In the genomic region with DNA sequence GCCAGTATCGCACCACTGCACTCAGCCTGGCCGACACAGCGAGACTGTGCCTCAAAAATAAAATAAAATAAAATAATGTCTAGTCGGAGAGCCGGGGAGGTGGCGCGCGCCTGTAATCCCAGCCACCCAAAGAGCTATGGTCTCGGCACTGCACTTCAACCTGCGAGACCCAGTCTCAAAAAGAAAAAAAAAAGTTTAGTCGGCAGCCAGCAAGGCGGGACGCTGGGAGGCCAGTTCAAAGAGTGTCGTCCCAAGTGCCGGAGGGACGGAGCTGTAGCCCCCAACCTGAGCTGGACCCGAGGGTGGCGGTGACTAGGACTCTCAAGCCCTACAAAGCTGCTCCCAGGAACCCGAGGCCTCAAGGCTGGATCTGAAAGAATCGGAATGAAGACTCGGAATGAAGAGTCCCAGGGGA, we compare ENCODE assay signal across 8 cellular contexts. TPM values are rescaled to one million over a fixed set of nuclear protein-coding genes. Genes with fewer than 3 reads are reported as not detected.
A peak's percentile ranks its signal among the peaks of the same experiment; 100 is the strongest.
DNase-seq lines count a peak whose midpoint lies in the region; ATAC-seq and TF ChIP-seq lines count a peak whose summit lies in the region.

No MANE protein-coding gene starts in this region.

- in situ Hi-C loops in HAP-1 (cut with MboI; ENCODE audit: low sequenced_read_pairs) = no loop called here

- intact Hi-C loops in activated B cell treated with CpG ODN at 0.5 μM for 24 hours (cut with micrococcal nuclease) = loop anchor here (1.0 to 5.0 kb wide), 4 partner anchors 17 to 258 kb away; a partner anchor contains a TSS
- intact Hi-C loops in right cardiac atrium (cut with DNase I) = no loop called here

- no peak for DNase-seq in HAP-1 (ENCODE audit: low spot score in 2 of 2)
- DNase-seq in activated B cell treated with CpG ODN at 0.5 μM for 24 hours = no peak
- DNase-seq in right cardiac atrium = no peak
- no peak for DNase-seq in stimulated activated effector memory CD8-positive, alpha-beta T cell treated with anti-CD3 and anti-CD28 coated beads, Interleukin-12 subunit alpha, Interleukin-12 subunit beta, amount 100 ng/mL, for 72 hours (ENCODE audit: low spot score in 2 of 2)
- DNase-seq in stimulated activated CD4-positive, alpha-beta T cell treated with anti-CD3 and anti-CD28 coated beads, Interleukin-4, amount 100 ng/mL, for 1 hour = no peak
- no peak for DNase-seq in NCI-H2107 (lab: John Stamatoyannopoulos, UW)
- no peak for DNase-seq in NCI-H524 (lab: John Stamatoyannopoulos, UW)
- DNase-seq in D341Med (ENCODE audit: low spot score) = no peak

- POLR2A ChIA-PET in activated B cell treated with CpG ODN at 0.5 μM for 24 hours (lab: Charles Lee) = interaction anchor here (0.5 to 4.2 kb wide), 9 partner anchors 13 to 1148 kb away, joined by 4 to 41 read pairs (median 6); a partner anchor contains a TSS

- H3K9me3 ChIP-seq in HAP-1 (no peaks in the 10 kb centered on the region), right cardiac atrium (ENCODE audit: control insufficient read depth, low read length) (no peaks in the 10 kb centered on the region)

- peaks cover 27% of the 10 kb centered on the region for H3K4me1 Mint-ChIP-seq in activated B cell treated with CpG ODN at 0.5 μM for 24 hours
- peaks cover 32% of the 10 kb centered on the region for H3K4me1 Mint-ChIP-seq in stimulated activated effector memory CD8-positive, alpha-beta T cell treated with anti-CD3 and anti-CD28 coated beads, Interleukin-12 subunit alpha, Interleukin-12 subunit beta, amount 100 ng/mL, for 72 hours

- no peak for ATAC-seq in activated B cell treated with CpG ODN at 0.5 μM for 24 hours (ENCODE audit: low read depth)
- peak in 1 of 2 donors; percentile 3 for ATAC-seq in right cardiac atrium
- no peak for ATAC-seq in stimulated activated effector memory CD8-positive, alpha-beta T cell treated with anti-CD3 and anti-CD28 coated beads, Interleukin-12 subunit alpha, Interleukin-12 subunit beta, amount 100 ng/mL, for 72 hours

- no peaks in the 10 kb centered on the region for H3K27me3 Mint-ChIP-seq in activated B cell treated with CpG ODN at 0.5 μM for 24 hours

- H3K27ac ChIP-seq in right cardiac atrium (ENCODE audit: low read length) = peak overlapping the region; percentile 76

- H3K4me3 ChIP-seq in HAP-1 (peak overlapping the region; percentile 48), right cardiac atrium (ENCODE audit: low read length) (peak overlapping the region; percentile 62)

- TF ChIP-seq CTCF in activated B cell treated with CpG ODN at 0.5 μM for 24 hours (IDR thresholded peaks at IDR 0.05) = no peak

- H3K27ac Mint-ChIP-seq in activated B cell treated with CpG ODN at 0.5 μM for 24 hours = peak overlapping the region; percentile 83
- H3K27ac Mint-ChIP-seq in stimulated activated effector memory CD8-positive, alpha-beta T cell treated with anti-CD3 and anti-CD28 coated beads, Interleukin-12 subunit alpha, Interleukin-12 subunit beta, amount 100 ng/mL, for 72 hours = peak overlapping the region; percentile 74

- no peaks in the 10 kb centered on the region for H3K27me3 ChIP-seq in HAP-1 (ENCODE audit: low read depth)
- no peaks in the 10 kb centered on the region for H3K27me3 ChIP-seq in right cardiac atrium (ENCODE audit: control insufficient read depth, insufficient read depth)

- H3K36me3 Mint-ChIP-seq in activated B cell treated with CpG ODN at 0.5 μM for 24 hours (ENCODE audit: low read depth) = no peaks in the 10 kb centered on the region
- H3K36me3 Mint-ChIP-seq in stimulated activated effector memory CD8-positive, alpha-beta T cell treated with anti-CD3 and anti-CD28 coated beads, Interleukin-12 subunit alpha, Interleukin-12 subunit beta, amount 100 ng/mL, for 72 hours = peaks cover 6% of the 10 kb centered on the region

- no peaks in the 10 kb centered on the region for H3K36me3 ChIP-seq in HAP-1 (replicated peaks)

- no peaks in the 10 kb centered on the region for H3K9me3 Mint-ChIP-seq in activated B cell treated with CpG ODN at 0.5 μM for 24 hours
- H3K9me3 Mint-ChIP-seq in stimulated activated effector memory CD8-positive, alpha-beta T cell treated with anti-CD3 and anti-CD28 coated beads, Interleukin-12 subunit alpha, Interleukin-12 subunit beta, amount 100 ng/mL, for 72 hours = no peaks in the 10 kb centered on the region

- peaks cover 11% of the 10 kb centered on the region for H3K4me1 ChIP-seq in HAP-1
- peaks cover 3% of the 10 kb centered on the region for H3K4me1 ChIP-seq in right cardiac atrium (ENCODE audit: control insufficient read depth, insufficient read depth, low read length)

- H3K4me3 Mint-ChIP-seq in activated B cell treated with CpG ODN at 0.5 μM for 24 hours = peak overlapping the region; percentile 95
- peak overlapping the region; percentile 87 for H3K4me3 Mint-ChIP-seq in stimulated activated effector memory CD8-positive, alpha-beta T cell treated with anti-CD3 and anti-CD28 coated beads, Interleukin-12 subunit alpha, Interleukin-12 subunit beta, amount 100 ng/mL, for 72 hours

- WGBS in right cardiac atrium = 30% methylated on average over 21 of the region's 21 CpGs

- CTCF ChIA-PET in activated B cell treated with CpG ODN at 0.5 μM for 24 hours (lab: Charles Lee) = interaction anchor here (1.2 to 2.0 kb wide), 3 partner anchors 28 to 46 kb away, joined by 3 to 8 read pairs (median 4); a partner anchor contains a TSS

RNA-seq across cellular contexts. Expression of a gene that starts 0.6 kb away (rescaled TPM):
- total RNA-seq in activated B cell treated with CpG ODN at 0.5 μM for 24 hours (1.1 TPM in 1 of 2 replicates, not detected in the other), right cardiac atrium (under 1 TPM in 2 of 4 donors, not detected in 2; 0.60 to 0.70 TPM)
- polyA plus RNA-seq in right cardiac atrium = not detected

RNA-seq across cellular contexts. Expression of a gene that starts 7.0 kb away (rescaled TPM):
- total RNA-seq in activated B cell treated with CpG ODN at 0.5 μM for 24 hours = 1.7 and 2.1 TPM in 2 replicates
- 10 to 100 TPM; 25.5 to 46.8 (median 34.8) TPM for total RNA-seq in right cardiac atrium
- 24.1 TPM for polyA plus RNA-seq in right cardiac atrium

RNA-seq across cellular contexts. Expression of a gene that starts 27.7 kb away (rescaled TPM):
- total RNA-seq in activated B cell treated with CpG ODN at 0.5 μM for 24 hours = 42.6 and 50.7 TPM in 2 replicates
- total RNA-seq in right cardiac atrium = 10 to 100 TPM; 15.1 to 23.2 (median 22.1) TPM
- 20.0 TPM for polyA plus RNA-seq in right cardiac atrium

RNA-seq across cellular contexts. Expression of a gene that starts 34.3 kb away (rescaled TPM):
- total RNA-seq in activated B cell treated with CpG ODN at 0.5 μM for 24 hours (0.11 TPM in 1 of 2 replicates, not detected in the other), right cardiac atrium (10 to 100 TPM; 22.6 to 57.0 (median 37.2) TPM)
- polyA plus RNA-seq in right cardiac atrium = 26.3 TPM
